Comparison of ENCODE assay signal across 13 cellular contexts in the genomic region with DNA sequence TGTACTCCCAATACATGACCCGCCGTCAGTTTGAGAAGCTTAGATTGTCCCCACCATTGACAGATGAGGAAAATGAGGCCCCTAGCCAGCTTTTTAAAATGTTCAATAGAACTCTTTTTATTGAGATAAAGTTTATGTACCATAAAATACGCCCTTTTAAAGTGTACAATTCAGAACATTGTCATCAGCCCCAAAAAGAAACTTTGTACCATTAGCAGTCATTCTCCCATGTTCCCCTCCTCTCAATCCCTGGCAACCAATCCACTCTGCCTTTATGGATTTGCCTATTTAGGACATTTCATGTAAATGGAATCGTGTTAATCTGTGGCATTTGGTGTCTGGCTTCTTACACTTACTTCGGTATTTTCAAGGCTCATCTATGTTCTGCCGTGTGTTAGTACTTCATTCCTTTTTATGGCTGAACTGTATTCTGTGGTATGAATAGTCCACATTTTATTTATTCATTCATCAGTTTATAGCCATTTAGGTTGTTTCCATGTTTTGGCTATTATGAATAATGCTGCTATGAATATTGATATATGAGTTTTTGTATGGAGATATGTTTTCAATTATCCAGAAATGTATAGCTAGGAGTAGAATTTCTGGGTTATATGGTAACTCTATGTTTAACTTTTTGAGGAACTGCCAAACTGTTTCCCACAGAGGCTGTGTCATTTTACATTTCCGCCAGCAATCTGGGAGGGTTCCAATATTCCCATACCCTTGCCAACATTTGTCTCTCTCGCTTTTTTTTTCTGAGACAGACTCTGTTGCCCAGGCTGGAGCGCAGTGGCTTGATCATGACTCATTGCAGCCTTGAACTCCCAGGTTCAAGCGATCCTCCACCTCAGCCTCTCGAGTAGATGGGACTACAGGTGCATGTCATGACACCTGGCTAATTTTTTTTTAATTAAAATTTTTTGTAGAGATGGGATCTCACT. TPM values are rescaled to one million over a fixed set of nuclear protein-coding genes. Genes with fewer than 3 reads are reported as not detected.
A peak's percentile ranks its signal among the peaks of the same experiment; 100 is the strongest.
DNase-seq lines count a peak whose midpoint lies in the region; TF ChIP-seq lines count a peak whose summit lies in the region.
"Had no signal": no experiment of that assay in that cellular context is flagged by ENCODE, and none has a peak within 500 bp of the region (broad histone marks: within the 10 kb centered on the region; RNA-seq: fewer than 3 reads in every experiment).

No MANE protein-coding gene starts in this region.

- H3K27ac ChIP-seq in WERI-Rb-1 = no peak overlapping the region
- H3K27ac ChIP-seq: ovary had no signal

- H3K4me3 ChIP-seq in AG09309 (ENCODE audit: control insufficient read depth, low read depth, low read length) = no peak overlapping the region
- no peak overlapping the region for H3K4me3 ChIP-seq in WERI-Rb-1 (ENCODE audit: low read depth, low read length)
- H3K4me3 ChIP-seq: GM12878, ovary had no signal

- H3K9me3 ChIP-seq in WERI-Rb-1 (ENCODE audit: severe bottlenecking) = no peaks in the 10 kb centered on the region
- H3K9me3 ChIP-seq: ovary had no signal

- H3K36me3 ChIP-seq in WERI-Rb-1 = no peaks in the 10 kb centered on the region
- H3K36me3 ChIP-seq: ovary had no signal

- no peaks in the 10 kb centered on the region for H3K27me3 ChIP-seq in WERI-Rb-1 (ENCODE audit: insufficient read depth, low read depth, severe bottlenecking)
- H3K27me3 ChIP-seq: ovary had no signal

- TF ChIP-seq CTCF in AG09309 (IDR thresholded peaks at IDR 0.05; ENCODE audit: control insufficient read depth, insufficient read depth, low read depth, low read length, missing control alignments) (no peak), WERI-Rb-1 (IDR thresholded peaks at IDR 0.05; ENCODE audit: low read depth, low read length) (no peak)

- DNase-seq in AG09309 (ENCODE audit: low read depth) = peak; percentile 32
- DNase-seq in LHCN-M2 (ENCODE audit: low read depth) = peak; percentile 31
- DNase-seq in cerebellar cortex (ENCODE audit: low spot score) = peak; percentile 66
- DNase-seq in myocyte (ENCODE audit: low read depth) = peak; percentile 72
- no peak for DNase-seq in HuH-7.5 (ENCODE audit: low spot score)
- DNase-seq in WERI-Rb-1 = no peak
- DNase-seq in NCI-H2107 (lab: John Stamatoyannopoulos, UW) = no peak
- no peak for DNase-seq in ecto neural progenitor cell (ENCODE audit: low spot score)
- DNase-seq: CD8-positive, alpha-beta T cell; NCI-H1417 treated with DMSO at 0.1 percent for 48 hours; ovary; stimulated activated CD4-positive, alpha-beta T cell treated with anti-CD3 and anti-CD28 coated beads, Interleukin-2, amount 100 ng/mL, for 48 hours had no signal

RNA-seq across cellular contexts. Expression of gene PTPN23, which starts 15.3 kb away (rescaled TPM):
- total RNA-seq in LHCN-M2 (2014; rRNA removed) (15.2 and 16.7 TPM in 2 replicates), myocyte (19.0 and 19.6 TPM in 2 replicates)
- polyA plus RNA-seq in LHCN-M2 (2012) = 31.5 TPM
- 41.7 TPM for polyA plus RNA-seq in myocyte (2012)

Comparison
In these comparisons a context has a peak if more than half of its experiments do, and no peak if none do; other contexts are left out.
1. DNase-seq: peak in AG09309 (single experiment), LHCN-M2 (single experiment), cerebellar cortex (single experiment) and myocyte (single experiment); none in HuH-7.5 (single experiment), WERI-Rb-1 (single experiment), NCI-H2107 (single experiment) and ecto neural progenitor cell (single experiment).